Comparison of ENCODE assay signal across 13 cellular contexts in genomic region chr15:38242055-38242454, GRCh38. TPM values are rescaled to one million over a fixed set of nuclear protein-coding genes. Genes with fewer than 3 reads are reported as not detected.
A peak's percentile ranks its signal among the peaks of the same experiment; 100 is the strongest.
DNase-seq lines count a peak whose midpoint lies in the region; ATAC-seq lines count a peak whose summit lies in the region.
"Had no signal": no experiment of that assay in that cellular context is flagged by ENCODE, and none has a peak within 500 bp of the region (broad histone marks: within the 10 kb centered on the region; RNA-seq: fewer than 3 reads in every experiment).

No MANE protein-coding gene starts in this region.

- H3K4me1 Mint-ChIP-seq in stimulated activated naive B cell treated with anti-CD40 and anti-IgM and Interleukin-4, amounts not matched to agents 10 μg/mL and 1 μg/mL and 100 μg/mL, for 72 hours: peaks cover 10 to 18% of the 10 kb centered on the region in 2 donors
- no peaks in the 10 kb centered on the region for H3K4me1 Mint-ChIP-seq in activated naive CD4-positive, alpha-beta T cell treated with anti-CD3 and anti-CD28 coated beads for 36 hours (ENCODE audit: low read depth)
- H3K4me1 Mint-ChIP-seq: brain had no signal

- no peak overlapping the region for H3K4me3 Mint-ChIP-seq in stimulated activated naive B cell treated with anti-CD40 and anti-IgM and Interleukin-4, amounts not matched to agents 10 μg/mL and 1 μg/mL and 100 μg/mL, for 72 hours
- H3K4me3 Mint-ChIP-seq in activated naive CD4-positive, alpha-beta T cell treated with anti-CD3 and anti-CD28 coated beads for 36 hours: no peak overlapping the region
- H3K4me3 Mint-ChIP-seq: brain had no signal

- DNase-seq in stimulated activated naive B cell treated with anti-CD40 and anti-IgM and Interleukin-4, amounts not matched to agents 10 μg/mL and 1 μg/mL and 100 μg/mL, for 72 hours: no peak
- no peak for DNase-seq in activated naive CD4-positive, alpha-beta T cell treated with anti-CD3 and anti-CD28 coated beads for 36 hours
- DNase-seq in middle frontal gyrus (ENCODE audit: extremely low spot score, low spot score): no peak
- DNase-seq in SW480 (ENCODE audit: low spot score): no peak
- DNase-seq: DND-41; NCI-H748 treated with DMSO at 0.1 percent for 48 hours; nucleus accumbens; stimulated activated CD4-positive, alpha-beta T cell treated with anti-CD3 and anti-CD28 coated beads, Interleukin-1b, Interleukin-23, amount 100 ng/mL, for 48 hours had no signal

- peaks cover 0 to 15% of the 10 kb centered on the region in 2 donors for H3K27me3 Mint-ChIP-seq in stimulated activated naive B cell treated with anti-CD40 and anti-IgM and Interleukin-4, amounts not matched to agents 10 μg/mL and 1 μg/mL and 100 μg/mL, for 72 hours
- peaks cover 9% of the 10 kb centered on the region for H3K27me3 Mint-ChIP-seq in activated naive CD4-positive, alpha-beta T cell treated with anti-CD3 and anti-CD28 coated beads for 36 hours (ENCODE audit: low read depth)

- peak; percentile 79 for ATAC-seq in GM19023 (IDR thresholded peaks at IDR 0.05; ENCODE audit: unreplicated experiment)
- ATAC-seq in GM21825 (IDR thresholded peaks at IDR 0.05; ENCODE audit: unreplicated experiment): peak; percentile 80
- peak; percentile 82 for ATAC-seq in HG03432 (IDR thresholded peaks at IDR 0.05; ENCODE audit: unreplicated experiment)
- peak; percentile 85 to 87 for ATAC-seq in stimulated activated naive B cell treated with anti-CD40 and anti-IgM and Interleukin-4, amounts not matched to agents 10 μg/mL and 1 μg/mL and 100 μg/mL, for 72 hours (replicated peaks)
- ATAC-seq: esophagus mucosa had no signal

- no peak overlapping the region for H3K27ac Mint-ChIP-seq in stimulated activated naive B cell treated with anti-CD40 and anti-IgM and Interleukin-4, amounts not matched to agents 10 μg/mL and 1 μg/mL and 100 μg/mL, for 72 hours
- no peak overlapping the region for H3K27ac Mint-ChIP-seq in activated naive CD4-positive, alpha-beta T cell treated with anti-CD3 and anti-CD28 coated beads for 36 hours
- H3K27ac Mint-ChIP-seq: brain had no signal

- intact Hi-C loops in activated naive CD4-positive, alpha-beta T cell treated with anti-CD3 and anti-CD28 coated beads for 36 hours (cut with micrococcal nuclease): no loop called here

- H3K9me3 Mint-ChIP-seq in stimulated activated naive B cell treated with anti-CD40 and anti-IgM and Interleukin-4, amounts not matched to agents 10 μg/mL and 1 μg/mL and 100 μg/mL, for 72 hours: no peaks in the 10 kb centered on the region
- H3K9me3 Mint-ChIP-seq in activated naive CD4-positive, alpha-beta T cell treated with anti-CD3 and anti-CD28 coated beads for 36 hours: no peaks in the 10 kb centered on the region
- H3K9me3 Mint-ChIP-seq: brain had no signal

- H3K36me3 Mint-ChIP-seq in stimulated activated naive B cell treated with anti-CD40 and anti-IgM and Interleukin-4, amounts not matched to agents 10 μg/mL and 1 μg/mL and 100 μg/mL, for 72 hours: no peaks in the 10 kb centered on the region
- H3K36me3 Mint-ChIP-seq in activated naive CD4-positive, alpha-beta T cell treated with anti-CD3 and anti-CD28 coated beads for 36 hours (ENCODE audit: low read depth): no peaks in the 10 kb centered on the region
- H3K36me3 Mint-ChIP-seq: brain had no signal

- CTCF ChIA-PET in activated naive CD4-positive, alpha-beta T cell treated with anti-CD3 and anti-CD28 coated beads for 36 hours (lab: Charles Lee): interaction anchor here (0.5 kb wide), 1 partner anchor 39 kb away, joined by 3 read pairs; no protein-coding TSS in a partner anchor

RNA-seq across cellular contexts. Expression of gene SPRED1, which starts 10.6 kb away (rescaled TPM):
- under 1 TPM; 0.62 to 0.74 TPM for total RNA-seq in activated naive CD4-positive, alpha-beta T cell treated with anti-CD3 and anti-CD28 coated beads for 36 hours
